28 cellular contexts compared by ENCODE assay signal in genomic region chr1:217253985-217254384, GRCh38.
"Had no signal": no experiment of that assay in that cellular context is flagged by ENCODE, and none has a peak within 500 bp of the region (broad histone marks: within the 10 kb centered on the region; RNA-seq: fewer than 3 reads in every experiment).

No MANE protein-coding gene starts in this region.

- ATAC-seq: activated CD4-positive, alpha-beta T cell treated with anti-CD3 and anti-CD28 coated beads for 36 hours; activated CD8-positive, alpha-beta T cell treated with anti-CD3 and anti-CD28 coated beads for 36 hours; Panc1; Right ventricle myocardium inferior; T-cell had no signal

- H3K36me3 ChIP-seq: breast epithelium, MG63 had no signal

- DNase-seq: activated CD4-positive, alpha-beta T cell treated with anti-CD3 and anti-CD28 coated beads for 36 hours; activated CD4-positive, CD25-positive, alpha-beta regulatory T cell; activated CD8-positive, alpha-beta memory T cell treated with anti-CD3 and anti-CD28 coated beads, Interleukin-2, amount 50 U/mL, for 48 hours; activated CD8-positive, alpha-beta T cell treated with anti-CD3 and anti-CD28 coated beads for 36 hours; activated naive CD4-positive, alpha-beta T cell treated with anti-CD3 and anti-CD28 coated beads, Interleukin-2, amount 50 U/mL, for 16 hours; activated naive CD8-positive, alpha-beta T cell treated with anti-CD3 and anti-CD28 coated beads, Interleukin-2, amount 10 ng/mL, durations not matched to agents 7 days and 5 days; activated T-cell treated with anti-CD3 and anti-CD28 coated beads, Interleukin-2, amount 50 U/mL, for 1 hour; aorta; MG63; MV-4-11; NCI-H1092 treated with DMSO at 0.1 percent for 48 hours; NCI-H1417 treated with DMSO at 0.1 percent for 48 hours; NCI-H1694; NCI-H2029; NCI-H345; NCI-H510A; NCI-H526 treated with DMSO at 0.1 percent for 48 hours; NK-92 treated with Interleukin-12 subunit alpha and Interleukin-12 subunit beta, amount 100 ng/mL, for 24 hours; OCI-M1; RPMI8226; T-cell; T-helper 2 cell; T1000 had no signal

- H3K9me3 ChIP-seq: breast epithelium, MG63 had no signal

- H3K27ac ChIP-seq: breast epithelium, KMS-11, SK-N-MC had no signal

- H3K4me3 ChIP-seq: breast epithelium, MG63, SK-N-MC had no signal

- H3K4me1 ChIP-seq: breast epithelium had no signal

- H3K27me3 ChIP-seq: breast epithelium, MG63 had no signal
